Comparison of ENCODE assay signal across 8 cellular contexts in genomic region chr2:20962939-20963543, GRCh38.
DNase-seq lines count a peak whose midpoint lies in the region; ATAC-seq and TF ChIP-seq lines count a peak whose summit lies in the region.

No MANE protein-coding gene starts in this region.

- peaks cover 10% of the 10 kb centered on the region for H3K27me3 Mint-ChIP-seq in endodermal cell (ENCODE audit: insufficient read depth)

- peaks cover 21% of the 10 kb centered on the region for H3K27me3 ChIP-seq in endodermal cell (ENCODE audit: control insufficient read depth, insufficient read depth, low read length, poor library complexity, severe bottlenecking)

- no peaks in the 10 kb centered on the region for H3K4me1 Mint-ChIP-seq in endodermal cell

- no peak overlapping the region for H3K27ac Mint-ChIP-seq in endodermal cell

- 58% methylated on average over 5 of the region's 5 CpGs for WGBS in endodermal cell (ENCODE audit: insufficient coverage in 1 of 2, insufficient read length in 1 of 2), 2 experiments

- no peaks in the 10 kb centered on the region for H3K36me3 Mint-ChIP-seq in endodermal cell (ENCODE audit: low read depth)

- no peaks in the 10 kb centered on the region for H3K36me3 ChIP-seq in endodermal cell (ENCODE audit: control insufficient read depth, insufficient read depth, low read length)

- DNase-seq in AG20443 (ENCODE audit: low spot score) (peak; percentile 75), NCI-H774 (lab: John Stamatoyannopoulos, UW) (peak; percentile 43), endodermal cell (peak; percentile 94), midbrain (lab: John Stamatoyannopoulos, UW) (peak; percentile 60)
- DNase-seq in activated CD8-positive, alpha-beta memory T cell treated with anti-CD3 and anti-CD28 coated beads for 24 hours = peak; percentile 88
- peak; percentile 46 to 48 for DNase-seq in stimulated activated CD8-positive, alpha-beta memory T cell treated with anti-CD3 and anti-CD28 coated beads, Interleukin-4, amount 100 ng/mL, for 1 hour (ENCODE audit: low read depth in 2 of 2, low spot score in 1 of 2)

- no peak overlapping the region for H3K9ac ChIP-seq in endodermal cell (ENCODE audit: extremely low read depth, low read length, poor library complexity, severe bottlenecking)

- ATAC-seq in GM18868 (IDR thresholded peaks at IDR 0.05; ENCODE audit: unreplicated experiment) (peak; percentile 85), HG03432 (IDR thresholded peaks at IDR 0.05; ENCODE audit: unreplicated experiment) (peak; percentile 72)

- H3K4me3 ChIP-seq in endodermal cell (ENCODE audit: low read length) = no peak overlapping the region

- no peaks in the 10 kb centered on the region for H3K9me3 Mint-ChIP-seq in endodermal cell

- no peak overlapping the region for H3K27ac ChIP-seq in endodermal cell (ENCODE audit: low read depth, low read length)

- no peaks in the 10 kb centered on the region for H3K9me3 ChIP-seq in endodermal cell (ENCODE audit: control insufficient read depth, low read length)

- peak; percentile 93 for TF ChIP-seq CTCF in endodermal cell (conservative IDR thresholded peaks at IDR 0.05)

- no peaks in the 10 kb centered on the region for H3K4me1 ChIP-seq in endodermal cell (ENCODE audit: control insufficient read depth, insufficient read depth, low read length)

- no peak overlapping the region for H3K4me3 Mint-ChIP-seq in endodermal cell

Comparison
In these comparisons a context has a peak if more than half of its experiments do, and no peak if none do; other contexts are left out.
1. DNase-seq: peak in every context shown above with its lines; median percentile 94 in endodermal cell; 88 in activated CD8-positive, alpha-beta memory T cell treated with anti-CD3 and anti-CD28 coated beads for 24 hours; 75 in AG20443; 60 in midbrain; 47 in stimulated activated CD8-positive, alpha-beta memory T cell treated with anti-CD3 and anti-CD28 coated beads, Interleukin-4, amount 100 ng/mL, for 1 hour; 43 in NCI-H774.